4 cellular contexts compared by ENCODE assay signal in the genomic region with DNA sequence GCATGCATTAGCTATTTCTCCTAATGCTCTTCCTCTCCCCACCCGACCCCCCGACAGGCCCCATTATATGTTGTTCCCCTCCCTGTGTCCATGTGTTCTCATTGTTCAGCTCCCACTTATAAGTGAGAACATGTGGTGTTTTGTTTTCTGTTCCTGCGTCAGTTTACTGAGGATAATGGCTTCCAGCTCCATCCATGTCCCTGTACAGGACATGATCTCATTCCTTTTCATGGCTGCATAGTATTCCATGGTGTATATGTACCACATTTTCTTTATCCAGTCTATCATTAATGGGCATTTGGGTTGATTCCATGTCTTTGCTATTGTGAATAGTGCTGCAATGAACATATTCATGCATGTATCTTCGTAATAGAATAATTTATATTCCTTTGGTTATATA.
DNase-seq lines count a peak whose midpoint lies in the region; ATAC-seq, FAIRE-seq and TF ChIP-seq lines count a peak whose summit lies in the region.
"Not testable (repeated sequence)": the region's sequence is repeated elsewhere in the genome, so short reads cannot be mapped to it uniquely, and the experiment has no call there.

No MANE protein-coding gene starts in this region.

- not testable (repeated sequence) for H3K36me3 Mint-ChIP-seq in glutamatergic neuron (ENCODE audit: unreplicated experiment)

- not testable (repeated sequence) for BruUV-seq in K562 (replicated peaks; lab: Mats Ljungman, UMichigan)

- WGBS in A549 (ENCODE audit: missing lambda C conversion rate) = 72% methylated on average over 4 of the region's 4 CpGs
- 2% methylated on average over 4 of the region's 4 CpGs for WGBS in K562 (ENCODE audit: insufficient coverage, low coverage, missing lambda C conversion rate)

- H3K9me3 Mint-ChIP-seq in glutamatergic neuron (ENCODE audit: unreplicated experiment) = not testable (repeated sequence)

- ATAC-seq in A549, K562: not testable (repeated sequence)

- not testable (repeated sequence) for H3K4me3 ChIP-seq in A549; HEK293 (ENCODE audit: low read depth, low read length); K562

- H3K4me3 Mint-ChIP-seq in glutamatergic neuron (ENCODE audit: unreplicated experiment) = not testable (repeated sequence)

- not testable (repeated sequence) for H3K9me1 ChIP-seq in K562 (ENCODE audit: control insufficient read depth, insufficient read depth, low read length)

- not testable (repeated sequence) for FAIRE-seq in A549 (lab: Jason Lieb, UNC); K562 (lab: Jason Lieb, UNC)

- H3K27ac Mint-ChIP-seq in glutamatergic neuron (ENCODE audit: unreplicated experiment) = peak overlapping the region; percentile 26

- H3K27me3 ChIP-seq in K562 (ENCODE audit: control insufficient read depth in 2 of 2, insufficient read depth in 2 of 2, low read length in 2 of 2) = not testable (repeated sequence)

- not testable (repeated sequence) for TF ChIP-seq EP300 in A549 (IDR thresholded peaks at IDR 0.05); K562 (IDR thresholded peaks at IDR 0.05; ENCODE audit: low read length)

- not testable (repeated sequence) for H2AFZ ChIP-seq in K562 (ENCODE audit: low read depth, low read length)

- H3K9ac ChIP-seq in K562 (ENCODE audit: insufficient read depth in 1 of 2, low read depth in 2 of 2, low read length in 2 of 2) = not testable (repeated sequence)

- TF ChIP-seq CTCF in A549 (IDR thresholded peaks at IDR 0.05); HEK293 (tag by site-specific recombination; IDR thresholded peaks at IDR 0.05); K562 (IDR thresholded peaks at IDR 0.05 in 2 of 3, conservative IDR thresholded peaks at IDR 0.05 in 1 of 3; ENCODE audit: insufficient read depth in 2 of 3, low read depth in 1 of 3, low read length in 3 of 3); glutamatergic neuron (IDR thresholded peaks at IDR 0.05; ENCODE audit: partially characterized antibody, unreplicated experiment): not testable (repeated sequence)

- in situ Hi-C loops in K562 (cut with MboI) = not testable (repeated sequence)

- not testable (repeated sequence) for H3K27me3 Mint-ChIP-seq in glutamatergic neuron (ENCODE audit: unreplicated experiment)

- H3K36me3 ChIP-seq in HEK293 (ENCODE audit: control insufficient read depth in 2 of 2, insufficient read depth in 1 of 2, low read length in 2 of 2); K562 (ENCODE audit: control insufficient read depth, insufficient read depth, low read length): not testable (repeated sequence)

- H4K20me1 ChIP-seq in K562 (replicated peaks; ENCODE audit: control insufficient read depth, insufficient read depth, low read length) = not testable (repeated sequence)

- H3K79me2 ChIP-seq in K562 (ENCODE audit: control insufficient read depth, insufficient read depth, low read length) = not testable (repeated sequence)

- intact Hi-C loops in K562 (cut with micrococcal nuclease) = not testable (repeated sequence)

- not testable (repeated sequence) for TF ChIP-seq RAD21 in A549 (conservative IDR thresholded peaks at IDR 0.05 in 1 of 2, IDR thresholded peaks at IDR 0.05 in 1 of 2); K562 (CRISPR knock-in tag; conservative IDR thresholded peaks at IDR 0.05 in 1 of 2, IDR thresholded peaks at IDR 0.05 in 1 of 2)

- POLR2A ChIA-PET in A549 (lab: Yijun Ruan, JAX); HEK293 (lab: Yijun Ruan, JAX); K562 (lab: Yijun Ruan, JAX): not testable (repeated sequence)

- H3K4me1 ChIP-seq in A549 (peaks cover 30% of the 10 kb centered on the region), K562 (replicated peaks in 1 of 2; ENCODE audit: control insufficient read depth in 2 of 2, insufficient read depth in 2 of 2, low read length in 2 of 2) (peaks cover 0 to 12% of the 10 kb centered on the region in 2 experiments; a peak in 2 of 5 replicates)
- H3K4me1 ChIP-seq in HEK293 (ENCODE audit: control insufficient read depth, insufficient read depth, low read length) = not testable (repeated sequence)

- not testable (repeated sequence) for H3K4me1 Mint-ChIP-seq in glutamatergic neuron (ENCODE audit: low read depth, unreplicated experiment)

- TF ChIP-seq POLR2A in A549 (IDR thresholded peaks at IDR 0.05; ENCODE audit: low read length); K562 (conservative IDR thresholded peaks at IDR 0.05): not testable (repeated sequence)

- H3K27ac ChIP-seq in A549 = peak overlapping the region; percentile 52 to 75; a peak in 2 of 6 replicates
- not testable (repeated sequence) for H3K27ac ChIP-seq in HEK293 (ENCODE audit: extremely low read depth, low read depth, low read length); K562 (ENCODE audit: extremely low read depth, low read depth, low read length)

- DNase-seq in A549 (ENCODE audit: low read depth in 1 of 2, low spot score in 1 of 2); K562 (ENCODE audit: extremely low read depth in 1 of 4, low spot score in 3 of 4); glutamatergic neuron: not testable (repeated sequence)

- H3K9me3 ChIP-seq in A549; HEK293 (ENCODE audit: control insufficient read depth, insufficient read depth, low read depth, low read length); K562 (replicated peaks; ENCODE audit: control insufficient read depth, insufficient read depth, low read depth, low read length): not testable (repeated sequence)

- CTCF ChIA-PET in A549 (lab: Yijun Ruan, JAX); K562 (lab: Yijun Ruan, JAX; ENCODE audit: low intra/inter-chr PET ratio): not testable (repeated sequence)
- CTCF ChIA-PET in HEK293 (lab: Yijun Ruan, JAX) = interaction anchor here (0.7 kb wide), 1 partner anchor 704 kb away, joined by 4 read pairs; no protein-coding TSS in a partner anchor

- not testable (repeated sequence) for H3K4me2 ChIP-seq in A549; K562 (ENCODE audit: insufficient read depth, low read length)

TF ChIP-seq in HEK293, 187 proteins besides CTCF, POLR2A, EP300 and RAD21:
- TF ChIP-seq ZNF146 (tag by site-specific recombination; IDR thresholded peaks at IDR 0.05) = peak; percentile 91

TF ChIP-seq in K562, 482 proteins besides CTCF, POLR2A, EP300 and RAD21:
- TF ChIP-seq ZNF146 (CRISPR knock-in tag; IDR thresholded peaks at IDR 0.05; ENCODE audit: unreplicated experiment) = peak; percentile 82
- peak; percentile 18; the same call in 1 of the 2 replicates for TF ChIP-seq BCOR (IDR thresholded peaks at IDR 0.05)
TF ChIP-seq in K562: peak in this region for 2; not testable (repeated sequence) for 480.
